Comparison of ENCODE assay signal across 35 cellular contexts in genomic region chr9:73001860-73002259, GRCh38. TPM values are rescaled to one million over a fixed set of nuclear protein-coding genes. Genes with fewer than 3 reads are reported as not detected.
"Had no signal": no experiment of that assay in that cellular context is flagged by ENCODE, and none has a peak within 500 bp of the region (broad histone marks: within the 10 kb centered on the region; RNA-seq: fewer than 3 reads in every experiment).

No MANE protein-coding gene starts in this region.

- H3K4me3 ChIP-seq: MG63 had no signal

- H3K27me3 ChIP-seq: MG63 had no signal

- DNase-seq: Karpas-422, Kasumi-1, MG63, MM.1S, MV-4-11, NCI-H1048, NCI-H1092, NCI-H1092 treated with DMSO at 0.1 percent for 48 hours, NCI-H1105, NCI-H1105 treated with DMSO at 0.1 percent for 48 hours, NCI-H1417, NCI-H1417 treated with DMSO at 0.1 percent for 48 hours, NCI-H1436, NCI-H1436 treated with DMSO at 0.1 percent for 48 hours, NCI-H146, NCI-H1694, NCI-H1694 treated with DMSO at 0.1 percent for 48 hours, NCI-H187, NCI-H187 treated with DMSO at 0.1 percent for 48 hours, NCI-H1930, NCI-H2029, NCI-H2029 treated with DMSO at 0.1 percent for 48 hours, NCI-H2081, NCI-H2081 treated with DMSO at 0.1 percent for 48 hours, NCI-H2107, NCI-H2171, NCI-H2171 treated with DMSO at 0.1 percent for 48 hours, NCI-H2227 treated with DMSO at 0.1 percent for 48 hours, NCI-H226, NCI-H345, NCI-H446, NCI-H446 treated with DMSO at 0.1 percent for 48 hours, NCI-H510A, NCI-H510A treated with DMSO at 0.1 percent for 48 hours had no signal

- H3K9me3 ChIP-seq: MG63 had no signal

- H3K36me3 ChIP-seq: MG63 had no signal

RNA-seq across cellular contexts. Expression of gene ALDH1A1, which starts 49.0 kb away (rescaled TPM):
- total RNA-seq: MCF 10A had no signal
